In genomic region chr10:11345224-11346054, GRCh38 we compare ENCODE assay signal across 9 cellular contexts.
DNase-seq lines count a peak whose midpoint lies in the region; ATAC-seq and TF ChIP-seq lines count a peak whose summit lies in the region.
"Had no signal": no experiment of that assay in that cellular context is flagged by ENCODE, and none has a peak within 500 bp of the region (broad histone marks: within the 10 kb centered on the region; RNA-seq: fewer than 3 reads in every experiment).

No MANE protein-coding gene starts in this region.

- peak; percentile 88 for ATAC-seq in HG02981 (IDR thresholded peaks at IDR 0.05; ENCODE audit: unreplicated experiment)
- ATAC-seq in heart left ventricle, result peak in 3 of 4 donors; percentile 42 to 52 (median 49)

- TF ChIP-seq POLR2A in heart left ventricle (IDR thresholded peaks at IDR 0.05), result no peak

- H3K9me3 ChIP-seq in heart left ventricle, result no peaks in the 10 kb centered on the region
- H3K9me3 ChIP-seq: SJSA1 had no signal

- no peak overlapping the region for H3K27ac ChIP-seq in heart left ventricle
- H3K27ac ChIP-seq: SJSA1 had no signal

- H3K4me3 ChIP-seq in heart left ventricle, result peak overlapping the region in 1 of 12 donors; percentile 24
- H3K4me3 ChIP-seq: SJSA1 had no signal

- peak in 1 of 12 donors; percentile 13 for TF ChIP-seq CTCF in heart left ventricle (IDR thresholded peaks at IDR 0.05)

- intact Hi-C loops in heart left ventricle (cut with DNase I), result no loop called here

- WGBS in heart left ventricle, 4 donors, result 53 to 58% (median 54%) methylated on average over 10 of the region's 10 CpGs

- DNase-seq in NCI-H1092 (lab: John Stamatoyannopoulos, UW) (peak; percentile 3), NCI-H1092 treated with DMSO at 0.1 percent for 48 hours (lab: John Stamatoyannopoulos, UW) (no peak), NOMO-1 treated with DMSO at 0.1 percent for 48 hours (lab: John Stamatoyannopoulos, UW; ENCODE audit: unreplicated experiment) (peak; percentile 90), heart left ventricle (no peak), SK-N-DZ (ENCODE audit: low spot score) (no peak), activated gamma-delta T cell treated with Interleukin-2 at 50 U/mL for 16 hours (no peak)
- DNase-seq in activated CD4-positive, CD25-positive, alpha-beta regulatory T cell treated with anti-CD3 and anti-CD28 coated beads, Interleukin-2, amount 50 U/mL, for 72 hours, result no peak

- peaks cover 0 to 14% (median 0%) of the 10 kb centered on the region in 12 donors for H3K4me1 ChIP-seq in heart left ventricle
- H3K4me1 ChIP-seq: SJSA1 had no signal

- no peaks in the 10 kb centered on the region for H3K27me3 ChIP-seq in heart left ventricle

- H3K36me3 ChIP-seq in heart left ventricle, result no peaks in the 10 kb centered on the region
- H3K36me3 ChIP-seq: SJSA1 had no signal

Comparison
In these comparisons a context has a peak if more than half of its experiments do, and no peak if none do; other contexts are left out.
1. DNase-seq: peak in NCI-H1092 (single experiment) and NOMO-1 treated with DMSO at 0.1 percent for 48 hours (single experiment); none in NCI-H1092 treated with DMSO at 0.1 percent for 48 hours (single experiment), heart left ventricle (0 of 5), SK-N-DZ (single experiment), activated gamma-delta T cell treated with Interleukin-2 at 50 U/mL for 16 hours (single experiment) and activated CD4-positive, CD25-positive, alpha-beta regulatory T cell treated with anti-CD3 and anti-CD28 coated beads, Interleukin-2, amount 50 U/mL, for 72 hours (single experiment).